ENCODE assay signal across 26 cellular contexts in the genomic region with DNA sequence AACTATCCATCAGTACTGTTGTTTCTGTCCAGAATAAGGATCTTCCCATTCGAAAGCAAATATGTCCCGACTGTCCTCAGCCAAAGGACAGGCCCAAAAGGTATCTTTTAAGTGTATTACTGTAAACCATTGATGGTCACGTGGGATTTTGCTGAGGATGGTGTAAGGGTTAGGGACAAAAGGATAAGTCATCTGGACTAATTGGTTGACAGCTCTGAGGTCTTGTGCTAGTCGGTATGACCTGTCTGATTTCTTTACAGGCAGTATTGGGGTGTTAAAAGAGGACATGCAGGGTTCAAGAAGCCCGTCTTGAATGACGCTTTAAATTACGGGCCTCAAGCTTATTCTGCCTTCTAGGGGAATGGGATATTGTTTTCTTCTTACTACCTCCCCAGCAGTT. TPM values are rescaled to one million over a fixed set of nuclear protein-coding genes. Genes with fewer than 3 reads are reported as not detected.
"Had no signal": no experiment of that assay in that cellular context is flagged by ENCODE, and none has a peak within 500 bp of the region (broad histone marks: within the 10 kb centered on the region; RNA-seq: fewer than 3 reads in every experiment).

No MANE protein-coding gene starts in this region.

- H3K27ac ChIP-seq: coronary artery, hepatocyte, ovary, right atrium auricular region, sigmoid colon, skin epidermis had no signal

- H3K4me3 ChIP-seq: coronary artery, hepatocyte, lung, ovary, right atrium auricular region, sigmoid colon, skin epidermis had no signal

- H3K4me1 Mint-ChIP-seq: endodermal cell, neural crest cell had no signal

- H2AFZ ChIP-seq: hepatocyte had no signal

- H3K4me1 ChIP-seq: right atrium auricular region, sigmoid colon had no signal

- H3K27me3 ChIP-seq: hepatocyte, ovary, right atrium auricular region, sigmoid colon had no signal

- DNase-seq: effector CD4-positive, alpha-beta T cell; endodermal cell; erythroblast; foreskin melanocyte; head of caudate nucleus; left colon; left ventricle myocardium superior; mesenchymal stem cell; midbrain; nucleus accumbens; ovary; sigmoid colon; stimulated activated CD4-positive, alpha-beta T cell treated with anti-CD3 and anti-CD28 coated beads, Interleukin-12 subunit alpha, Interleukin-12 subunit beta, amount 100 ng/mL, for 4 hours; stimulated activated naive CD4-positive, alpha-beta T cell treated with Interleukin-2 at 50 U/mL for 16 hours; trophoblast cell had no signal

- ATAC-seq: left colon, left ventricle myocardium superior had no signal

- H3K36me3 ChIP-seq: ovary, right atrium auricular region, sigmoid colon had no signal

- H3K27ac Mint-ChIP-seq: endodermal cell had no signal

- H3K4me3 Mint-ChIP-seq: endodermal cell, neural crest cell had no signal

RNA-seq across cellular contexts. Expression of a gene that starts 24.4 kb away (rescaled TPM):
- total RNA-seq: dermis microvascular lymphatic vessel endothelial cell, endothelial cell of umbilical vein, hepatocyte, kidney epithelial cell, left colon, left ventricle myocardium superior, lung, neural crest cell, ovary, posterior vena cava, right atrium auricular region, sigmoid colon, urinary bladder had no signal
- polyA plus RNA-seq: endothelial cell of umbilical vein, hepatocyte, lung, ovary, sigmoid colon, urinary bladder had no signal

RNA-seq across cellular contexts. Expression of a gene that starts 26.5 kb away (rescaled TPM):
- total RNA-seq: dermis microvascular lymphatic vessel endothelial cell, endodermal cell, endothelial cell of umbilical vein, hepatocyte, kidney epithelial cell, left colon, left ventricle myocardium superior, lung, neural crest cell, ovary, posterior vena cava, right atrium auricular region, sigmoid colon, urinary bladder had no signal
- polyA plus RNA-seq: endothelial cell of umbilical vein, hepatocyte, lung, ovary, sigmoid colon, urinary bladder had no signal

RNA-seq across cellular contexts. Expression of a gene that starts 38.6 kb away (rescaled TPM):
- total RNA-seq: endodermal cell had no signal
